In the genomic region with DNA sequence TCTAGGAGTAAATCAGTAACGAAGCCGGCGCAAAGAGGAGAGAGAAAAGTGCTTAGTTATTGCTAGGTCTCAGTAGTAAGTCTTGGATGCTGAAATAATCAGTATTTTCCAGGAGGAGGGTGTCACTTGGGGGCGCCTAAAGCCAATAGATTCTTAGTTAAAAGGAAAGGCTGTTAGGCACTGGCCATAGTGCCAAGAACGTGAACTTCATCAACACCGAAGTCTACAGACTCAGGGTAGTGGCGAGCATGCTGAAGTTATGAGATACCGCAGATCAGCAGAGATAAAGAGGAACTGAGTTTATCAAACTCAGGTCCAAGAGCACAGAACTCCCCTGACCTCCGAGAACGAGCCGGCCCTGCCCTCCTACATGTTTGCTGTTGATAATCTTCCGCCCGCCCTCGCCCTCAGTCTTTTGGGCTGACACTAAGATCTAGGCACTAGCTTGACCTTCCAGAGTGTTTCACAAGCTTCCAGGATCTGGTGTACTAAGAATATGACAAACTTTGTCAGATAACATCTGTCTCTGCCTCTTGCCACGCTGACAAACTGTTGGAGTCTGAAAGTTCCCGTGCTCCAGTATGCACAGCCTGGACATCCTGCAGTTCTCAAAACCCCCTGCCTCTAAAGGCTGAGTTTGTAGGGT, we compare ENCODE assay signal across 11 cellular contexts. TPM values are rescaled to one million over a fixed set of nuclear protein-coding genes. Genes with fewer than 3 reads are reported as not detected.
DNase-seq lines count a peak whose midpoint lies in the region; ATAC-seq and TF ChIP-seq lines count a peak whose summit lies in the region.
"Had no signal": no experiment of that assay in that cellular context is flagged by ENCODE, and none has a peak within 500 bp of the region (broad histone marks: within the 10 kb centered on the region; RNA-seq: fewer than 3 reads in every experiment).

No MANE protein-coding gene starts in this region.

- H3K9me3 ChIP-seq in upper lobe of right lung, result no peaks in the 10 kb centered on the region

- peak; percentile 91 for ATAC-seq in Right ventricle myocardium inferior
- ATAC-seq in upper lobe of right lung, result peak; percentile 56
- no peak for ATAC-seq in HG02759 (IDR thresholded peaks at IDR 0.05; ENCODE audit: unreplicated experiment)

- intact Hi-C loops in Right ventricle myocardium inferior (cut with DNase I) (loop anchor here (2.0 kb wide), 1 partner anchor 100 kb away; no protein-coding TSS in a partner anchor), cardiac septum (cut with DNase I) (loop anchor here (2.0 kb wide), 1 partner anchor 100 kb away; no protein-coding TSS in a partner anchor), upper lobe of right lung (cut with DNase I) (no loop called here)

- no peaks in the 10 kb centered on the region for H3K27me3 ChIP-seq in upper lobe of right lung
- H3K27me3 ChIP-seq: dorsolateral prefrontal cortex had no signal

- H3K27ac ChIP-seq in upper lobe of right lung, result peak overlapping the region; percentile 25
- H3K27ac ChIP-seq: dorsolateral prefrontal cortex, KMS-11 had no signal

- no peaks in the 10 kb centered on the region for H3K36me3 ChIP-seq in upper lobe of right lung

- peak; percentile 68 for DNase-seq in Right ventricle myocardium inferior (ENCODE audit: missing footprints)
- DNase-seq in cardiac septum (ENCODE audit: low spot score), result no peak
- DNase-seq in cardiac fibroblast (ENCODE audit: low read depth in 2 of 2), result peak; percentile 29 to 54
- peak; percentile 6 for DNase-seq in kidney glomerular epithelial cell (lab: John Stamatoyannopoulos, UW)
- no peak for DNase-seq in upper lobe of right lung
- DNase-seq in DMS79 (lab: John Stamatoyannopoulos, UW), result no peak
- DNase-seq in activated gamma-delta T cell (lab: John Stamatoyannopoulos, UW), result no peak
- DNase-seq: activated effector memory CD4-positive, alpha-beta T cell treated with anti-CD3 and anti-CD28 coated beads, Interleukin-2, amount 50 U/mL, for 16 hours had no signal

- no peak overlapping the region for H3K4me3 ChIP-seq in cardiac fibroblast (replicated peaks in 1 of 2; ENCODE audit: low read depth in 2 of 2, low read length in 2 of 2)
- no peak overlapping the region for H3K4me3 ChIP-seq in upper lobe of right lung
- H3K4me3 ChIP-seq: dorsolateral prefrontal cortex had no signal

- H3K4me1 ChIP-seq in upper lobe of right lung, result no peaks in the 10 kb centered on the region

- TF ChIP-seq CTCF in cardiac fibroblast (IDR thresholded peaks at IDR 0.05; ENCODE audit: low read depth, low read length) (no peak), upper lobe of right lung (IDR thresholded peaks at IDR 0.05) (peak; percentile 30)

RNA-seq across cellular contexts. Expression of gene CYB5A, which starts 49.2 kb away (rescaled TPM):
- total RNA-seq in Right ventricle myocardium inferior, result 101 TPM
- total RNA-seq in cardiac septum, result 57.2 TPM
- total RNA-seq in upper lobe of right lung, result 399 TPM

Comparison
In these comparisons a context has a peak if more than half of its experiments do, and no peak if none do; other contexts are left out.
1. DNase-seq: peak in Right ventricle myocardium inferior (single experiment), cardiac fibroblast (2 of 2) and kidney glomerular epithelial cell (single experiment); none in cardiac septum (single experiment), upper lobe of right lung (single experiment), DMS79 (single experiment) and activated gamma-delta T cell (single experiment).